26 cellular contexts compared by ENCODE assay signal in the genomic region with DNA sequence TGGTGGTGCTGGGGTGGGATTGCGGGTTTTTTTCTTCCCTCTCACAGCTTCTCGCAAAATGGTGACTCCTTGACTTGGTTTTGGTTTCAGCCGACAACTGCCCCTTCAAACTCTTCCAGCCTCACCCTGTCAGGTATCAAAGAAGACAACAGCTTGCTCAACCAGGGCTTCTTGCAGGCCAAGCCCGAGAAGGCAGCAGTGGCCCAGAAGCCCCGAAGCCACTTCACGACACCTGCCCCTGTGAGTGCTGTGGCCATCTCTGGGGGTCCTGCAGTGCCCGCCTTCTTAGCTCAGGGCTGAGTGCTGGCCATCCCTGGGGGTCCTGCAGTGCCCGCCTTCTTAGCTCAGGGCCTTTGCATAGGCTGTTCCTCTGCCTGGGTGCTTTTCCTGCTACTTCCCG. TPM values are rescaled to one million over a fixed set of nuclear protein-coding genes. Genes with fewer than 3 reads are reported as not detected.
"Had no signal": no experiment of that assay in that cellular context is flagged by ENCODE, and none has a peak within 500 bp of the region (broad histone marks: within the 10 kb centered on the region; RNA-seq: fewer than 3 reads in every experiment).

No MANE protein-coding gene starts in this region.

- H3K4me1 ChIP-seq: SJCRH30 had no signal

- H3K27ac ChIP-seq: KMS-11, PC-9, Peyer's patch, SJCRH30 had no signal

- H3K9me3 Mint-ChIP-seq: IgD-negative memory B cell had no signal

- H3K4me2 ChIP-seq: KMS-11, PC-9 had no signal

- DNase-seq: Kasumi-1, MM.1S, NCI-H1092 treated with DMSO at 0.1 percent for 48 hours, NCI-H1436, NCI-H187, NCI-H2029, NCI-H2081 treated with DMSO at 0.1 percent for 48 hours, NCI-H2171, NCI-H226, NCI-H446, NCI-H510A, NCI-H524 treated with DMSO at 0.1 percent for 48 hours, NCI-H69, NCI-H774, OCI-M1, PC-9, Peyer's patch, SHP77 treated with DMSO at 0.1 percent for 48 hours, SJCRH30 had no signal

- H3K27me3 ChIP-seq: Peyer's patch, SJCRH30 had no signal

- H3K36me3 ChIP-seq: Peyer's patch had no signal

- H3K9me3 ChIP-seq: Peyer's patch, SJCRH30 had no signal

- ATAC-seq: K562, Right ventricle myocardium inferior had no signal

- H3K9ac ChIP-seq: KMS-11 had no signal

- H3K4me3 Mint-ChIP-seq: IgD-negative memory B cell had no signal

- H3K27me3 Mint-ChIP-seq: IgD-negative memory B cell had no signal

- H3K4me3 ChIP-seq: K562, PC-9, Peyer's patch, SJCRH30 had no signal

- H2AFZ ChIP-seq: PC-9 had no signal

RNA-seq across cellular contexts. Expression of gene GTSF1L, which starts 11.8 kb away (rescaled TPM):
- total RNA-seq: HT-29, K562, M059J, PC-9, Peyer's patch, Right ventricle myocardium inferior, RPMI7951, SJCRH30 had no signal
- polyA plus RNA-seq: K562 had no signal
